Comparison of ENCODE assay signal across 8 cellular contexts in genomic region chr1:205658943-205659581, GRCh38. TPM values are rescaled to one million over a fixed set of nuclear protein-coding genes. Genes with fewer than 3 reads are reported as not detected.
A peak's percentile ranks its signal among the peaks of the same experiment; 100 is the strongest.
DNase-seq lines count a peak whose midpoint lies in the region; ATAC-seq and TF ChIP-seq lines count a peak whose summit lies in the region.

No MANE protein-coding gene starts in this region.

- intact Hi-C loops in cardiac septum (cut with DNase I): loop anchor here (2.0 to 5.0 kb wide), 4 partner anchors 52 to 318 kb away; no protein-coding TSS in a partner anchor

- DNase-seq in Caki2 (ENCODE audit: low read depth) (peak; percentile 45), SKM-1 treated with dmso at 0.1 percent for 144 hours (lab: John Stamatoyannopoulos, UW; ENCODE audit: unreplicated experiment) (peak; percentile 72), cardiac septum (ENCODE audit: low spot score) (peak; percentile 88), putamen (ENCODE audit: low spot score) (peak; percentile 79)
- peak; percentile 50 for DNase-seq in activated naive CD8-positive, alpha-beta T cell treated with anti-CD3 and anti-CD28 coated beads, Interleukin-2, amount 50 U/mL, for 16 hours (ENCODE audit: low read depth, low spot score)

- in situ Hi-C loops in Caki2 (cut with HindIII; ENCODE audit: low pct_unique_long_range_greater_than_20kb, low sequenced_read_pairs): no loop called here

- peak; percentile 75 for ATAC-seq in GM21447 (IDR thresholded peaks at IDR 0.05; ENCODE audit: unreplicated experiment)
- no peak for ATAC-seq in GM18520 (IDR thresholded peaks at IDR 0.05; ENCODE audit: unreplicated experiment)

- TF ChIP-seq CTCF in LNCAP (IDR thresholded peaks at IDR 0.05): peak; percentile 99

RNA-seq across cellular contexts. Expression of gene SLC45A3, which starts 21.2 kb away (rescaled TPM):
- total RNA-seq in Caki2 (2014; rRNA removed; shearing (Covaris generic); ENCODE audit: low replicate concordance): 2.2 and 2.3 TPM in 2 replicates
- 1.8 TPM for total RNA-seq in cardiac septum

RNA-seq across cellular contexts. Expression of gene ELK4, which starts 27.3 kb away (rescaled TPM):
- total RNA-seq in Caki2 (2014; rRNA removed; shearing (Covaris generic); ENCODE audit: low replicate concordance): 6.2 and 16.1 TPM in 2 replicates
- total RNA-seq in cardiac septum: 42.3 TPM
